In the genomic region with DNA sequence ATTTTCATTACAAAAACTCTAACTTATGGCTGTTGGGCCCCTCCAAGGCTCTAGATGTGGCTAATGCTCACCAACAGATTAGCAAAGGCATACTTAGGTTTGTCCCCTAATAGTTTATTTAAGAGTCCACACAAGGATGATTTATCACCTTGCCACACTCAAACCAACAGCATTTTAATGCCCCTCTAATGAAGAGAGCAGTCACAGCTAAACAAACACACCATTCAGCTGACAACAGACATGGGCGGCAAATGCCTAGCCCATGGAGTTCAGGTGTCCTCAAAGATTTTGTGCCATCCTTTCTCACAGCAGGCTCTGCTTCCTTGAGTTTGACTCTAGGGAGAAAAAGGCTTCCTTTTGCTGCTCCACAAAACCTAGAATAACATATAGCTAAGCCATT, we compare ENCODE assay signal across 17 cellular contexts.
DNase-seq lines count a peak whose midpoint lies in the region; TF ChIP-seq lines count a peak whose summit lies in the region.
"Had no signal": no experiment of that assay in that cellular context is flagged by ENCODE, and none has a peak within 500 bp of the region (broad histone marks: within the 10 kb centered on the region; RNA-seq: fewer than 3 reads in every experiment).

No MANE protein-coding gene starts in this region.

- H3K4me2 ChIP-seq in parathyroid adenoma (ENCODE audit: low read length), result no peak overlapping the region
- no peak overlapping the region for H3K4me2 ChIP-seq in Karpas-422 (ENCODE audit: low read depth, low read length, poor library complexity, severe bottlenecking)
- H3K4me2 ChIP-seq: BLaER1 treated with 17β-estradiol and CSF1 and Interleukin-3, amounts not matched to agents 10 nM and 100 nM; GM23338 had no signal

- H2AFZ ChIP-seq in parathyroid adenoma (no peak overlapping the region), Karpas-422 (ENCODE audit: low read length) (no peak overlapping the region)
- H2AFZ ChIP-seq: GM23338 had no signal

- H3K9me3 ChIP-seq in parathyroid adenoma (ENCODE audit: control insufficient read depth, low read length) (no peaks in the 10 kb centered on the region), adrenal gland (replicated peaks in 1 of 3) (no peaks in the 10 kb centered on the region), Karpas-422 (ENCODE audit: low read length) (no peaks in the 10 kb centered on the region)
- H3K9me3 ChIP-seq: BLaER1 treated with 17β-estradiol and CSF1 and Interleukin-3, amounts not matched to agents 10 nM and 100 nM had no signal

- intact Hi-C loops in adrenal gland (cut with DNase I), result no loop called here

- H4K20me1 ChIP-seq in Karpas-422 (ENCODE audit: insufficient read depth, low read depth, low read length), result no peaks in the 10 kb centered on the region

- H3K36me3 ChIP-seq in parathyroid adenoma (ENCODE audit: control insufficient read depth, insufficient read depth, low read length), result no peaks in the 10 kb centered on the region
- no peaks in the 10 kb centered on the region for H3K36me3 ChIP-seq in adrenal gland (replicated peaks in 1 of 2)
- no peaks in the 10 kb centered on the region for H3K36me3 ChIP-seq in Karpas-422 (ENCODE audit: insufficient read depth, low read length)
- H3K36me3 ChIP-seq: BLaER1 treated with 17β-estradiol and CSF1 and Interleukin-3, amounts not matched to agents 10 nM and 100 nM had no signal

- H3K27ac ChIP-seq in parathyroid adenoma (peak overlapping the region; percentile 54), adrenal gland (no peak overlapping the region), Karpas-422 (ENCODE audit: low read length) (no peak overlapping the region)
- H3K27ac ChIP-seq: BLaER1 treated with 17β-estradiol and CSF1 and Interleukin-3, amounts not matched to agents 10 nM and 100 nM had no signal

- no peaks in the 10 kb centered on the region for H3K9me2 ChIP-seq in Karpas-422 (replicated peaks; ENCODE audit: insufficient read depth, low read length)

- TF ChIP-seq CTCF in parathyroid adenoma (IDR thresholded peaks at IDR 0.05), result no peak
- TF ChIP-seq CTCF in adrenal gland (IDR thresholded peaks at IDR 0.05), result no peak

- H3K27me3 ChIP-seq in parathyroid adenoma (ENCODE audit: control insufficient read depth, insufficient read depth, low read length), result no peaks in the 10 kb centered on the region
- no peaks in the 10 kb centered on the region for H3K27me3 ChIP-seq in adrenal gland
- H3K27me3 ChIP-seq in Karpas-422 (ENCODE audit: low read length), result no peaks in the 10 kb centered on the region

- H3K4me1 ChIP-seq in parathyroid adenoma (peaks cover 12% of the 10 kb centered on the region), adrenal gland (replicated peaks in 1 of 2) (no peaks in the 10 kb centered on the region), Karpas-422 (ENCODE audit: low read length) (no peaks in the 10 kb centered on the region)

- DNase-seq in NCI-H748 (lab: John Stamatoyannopoulos, UW; ENCODE audit: unreplicated experiment) (peak; percentile 7), NCI-H748 treated with DMSO at 0.1 percent for 48 hours (lab: John Stamatoyannopoulos, UW) (no peak), NCI-H1417 treated with DMSO at 0.1 percent for 48 hours (lab: John Stamatoyannopoulos, UW) (peak; percentile 7), NCI-H774 (lab: John Stamatoyannopoulos, UW) (peak; percentile 0), adrenal gland (no peak), Karpas-422 (no peak)
- no peak for DNase-seq in stimulated activated naive CD4-positive, alpha-beta T cell (lab: John Stamatoyannopoulos, UW)
- DNase-seq: ACHN; Calu3; CD4-positive, alpha-beta T cell; DMS 273 treated with DMSO at 0.1 percent for 48 hours; DND-41; GDM1; H7 had no signal

- H3K9ac ChIP-seq in parathyroid adenoma, result no peak overlapping the region
- H3K9ac ChIP-seq in Karpas-422 (ENCODE audit: low read length), result no peak overlapping the region
- H3K9ac ChIP-seq: BLaER1 treated with 17β-estradiol and CSF1 and Interleukin-3, amounts not matched to agents 10 nM and 100 nM had no signal

- H3K4me3 ChIP-seq in parathyroid adenoma (ENCODE audit: low read depth, low read length), result no peak overlapping the region
- no peak overlapping the region for H3K4me3 ChIP-seq in adrenal gland
- no peak overlapping the region for H3K4me3 ChIP-seq in Karpas-422 (ENCODE audit: low read length)
- H3K4me3 ChIP-seq: BLaER1 treated with 17β-estradiol and CSF1 and Interleukin-3, amounts not matched to agents 10 nM and 100 nM; GM23338 had no signal

- H3K79me2 ChIP-seq in parathyroid adenoma (no peaks in the 10 kb centered on the region), Karpas-422 (ENCODE audit: low read length) (no peaks in the 10 kb centered on the region)

- no peak for TF ChIP-seq POLR2A in adrenal gland (IDR thresholded peaks at IDR 0.05)

- WGBS in adrenal gland, 4 donors, result 91 to 100% (median 94%) methylated on average over 1 of the region's 1 CpG

Comparison
In these comparisons a context has a peak if more than half of its experiments do, and no peak if none do; other contexts are left out.
1. DNase-seq: peak in NCI-H748 (single experiment), NCI-H1417 treated with DMSO at 0.1 percent for 48 hours (single experiment) and NCI-H774 (single experiment); none in NCI-H748 treated with DMSO at 0.1 percent for 48 hours (single experiment), stimulated activated naive CD4-positive, alpha-beta T cell (0 of 6), adrenal gland (0 of 7) and Karpas-422 (single experiment).